Comparison of ENCODE assay signal across 1 cellular context in the genomic region with DNA sequence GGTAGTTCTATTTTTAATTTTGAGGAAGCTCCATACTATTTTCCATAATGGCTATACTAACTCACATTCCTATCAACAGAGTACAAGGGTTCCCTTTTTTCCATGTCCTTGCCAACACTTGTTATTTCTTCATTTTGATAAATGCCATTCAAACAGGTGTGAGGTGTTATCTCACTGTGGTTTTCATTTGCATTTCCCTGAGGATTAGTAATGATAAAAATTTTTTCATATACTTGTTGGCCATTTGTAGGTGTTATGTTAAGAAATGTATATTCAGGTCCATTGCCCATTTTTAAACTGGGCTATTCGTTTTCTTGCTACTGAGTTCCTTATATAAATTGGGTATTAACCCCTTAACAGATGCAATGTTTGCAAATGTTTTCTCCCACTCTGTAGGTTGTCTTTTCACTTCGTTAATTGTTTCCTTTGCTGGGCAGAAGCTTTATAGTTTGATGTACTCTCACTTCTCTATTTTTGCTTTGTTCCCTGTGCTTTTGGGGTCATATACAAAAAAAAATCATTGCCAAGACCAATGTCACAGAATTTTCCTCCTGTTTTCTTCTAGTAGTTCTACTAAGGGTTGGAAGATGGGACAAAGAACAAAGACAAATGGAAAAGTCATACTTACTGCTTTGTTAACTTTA.
TF ChIP-seq lines count a peak whose summit lies in the region.

No MANE protein-coding gene starts in this region.

TF ChIP-seq in GM12878, 131 proteins besides CTCF, POLR2A, EP300 and RAD21:
- no peak for TF ChIP-seq ZZZ3 (IDR thresholded peaks at IDR 0.05; ENCODE audit: control insufficient read depth, insufficient read length, low read depth)
- TF ChIP-seq RELA (IDR thresholded peaks at IDR 0.05; ENCODE audit: borderline replicate concordance, partially characterized antibody): no peak
- TF ChIP-seq FOXM1 (IDR thresholded peaks at IDR 0.05; ENCODE audit: low read depth, low read length): no peak
- TF ChIP-seq, protein P1, sequence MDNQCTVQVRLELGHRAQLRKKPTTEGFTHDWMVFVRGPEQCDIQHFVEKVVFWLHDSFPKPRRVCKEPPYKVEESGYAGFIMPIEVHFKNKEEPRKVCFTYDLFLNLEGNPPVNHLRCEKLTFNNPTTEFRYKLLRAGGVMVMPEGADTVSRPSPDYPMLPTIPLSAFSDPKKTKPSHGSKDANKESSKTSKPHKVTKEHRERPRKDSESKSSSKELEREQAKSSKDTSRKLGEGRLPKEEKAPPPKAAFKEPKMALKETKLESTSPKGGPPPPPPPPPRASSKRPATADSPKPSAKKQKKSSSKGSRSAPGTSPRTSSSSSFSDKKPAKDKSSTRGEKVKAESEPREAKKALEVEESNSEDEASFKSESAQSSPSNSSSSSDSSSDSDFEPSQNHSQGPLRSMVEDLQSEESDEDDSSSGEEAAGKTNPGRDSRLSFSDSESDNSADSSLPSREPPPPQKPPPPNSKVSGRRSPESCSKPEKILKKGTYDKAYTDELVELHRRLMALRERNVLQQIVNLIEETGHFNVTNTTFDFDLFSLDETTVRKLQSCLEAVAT (IDR thresholded peaks at IDR 0.05): 0 out of 2 replicates have a peak, but pooled peaks have one; percentile 13
- no peak for TF ChIP-seq SUPT20H (IDR thresholded peaks at IDR 0.05; ENCODE audit: borderline replicate concordance, control insufficient read depth, low read depth, low read length)
- no peak for TF ChIP-seq ZBED1 (IDR thresholded peaks at IDR 0.05; ENCODE audit: borderline replicate concordance)
- TF ChIP-seq, protein P2, sequence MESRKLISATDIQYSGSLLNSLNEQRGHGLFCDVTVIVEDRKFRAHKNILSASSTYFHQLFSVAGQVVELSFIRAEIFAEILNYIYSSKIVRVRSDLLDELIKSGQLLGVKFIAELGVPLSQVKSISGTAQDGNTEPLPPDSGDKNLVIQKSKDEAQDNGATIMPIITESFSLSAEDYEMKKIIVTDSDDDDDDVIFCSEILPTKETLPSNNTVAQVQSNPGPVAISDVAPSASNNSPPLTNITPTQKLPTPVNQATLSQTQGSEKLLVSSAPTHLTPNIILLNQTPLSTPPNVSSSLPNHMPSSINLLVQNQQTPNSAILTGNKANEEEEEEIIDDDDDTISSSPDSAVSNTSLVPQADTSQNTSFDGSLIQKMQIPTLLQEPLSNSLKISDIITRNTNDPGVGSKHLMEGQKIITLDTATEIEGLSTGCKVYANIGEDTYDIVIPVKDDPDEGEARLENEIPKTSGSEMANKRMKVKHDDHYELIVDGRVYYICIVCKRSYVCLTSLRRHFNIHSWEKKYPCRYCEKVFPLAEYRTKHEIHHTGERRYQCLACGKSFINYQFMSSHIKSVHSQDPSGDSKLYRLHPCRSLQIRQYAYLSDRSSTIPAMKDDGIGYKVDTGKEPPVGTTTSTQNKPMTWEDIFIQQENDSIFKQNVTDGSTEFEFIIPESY (IDR thresholded peaks at IDR 0.05): no peak
- TF ChIP-seq FOXK2 (IDR thresholded peaks at IDR 0.05): no peak
- no peak for TF ChIP-seq BHLHE40 (IDR thresholded peaks at IDR 0.05; ENCODE audit: borderline replicate concordance in 1 of 2, low read depth in 2 of 2, low read length in 1 of 2)
- 0 out of 2 replicates have a peak, but pooled peaks have one; percentile 25 for TF ChIP-seq NR2F1 (conservative IDR thresholded peaks at IDR 0.05)
- TF ChIP-seq MTA2 (IDR thresholded peaks at IDR 0.05; ENCODE audit: low read depth): peak; percentile 87
- TF ChIP-seq ZNF384 (IDR thresholded peaks at IDR 0.05; ENCODE audit: borderline replicate concordance, low read depth, low read length): peak; percentile 60; the same call in 1 of the 2 replicates
- TF ChIP-seq IKZF2 (IDR thresholded peaks at IDR 0.05): peak; percentile 71 to 76
- TF ChIP-seq MYB (IDR thresholded peaks at IDR 0.05; ENCODE audit: borderline replicate concordance, low read depth, low read length): no peak
- TF ChIP-seq EGR1 (IDR thresholded peaks at IDR 0.05; ENCODE audit: borderline replicate concordance in 1 of 2, low read depth in 2 of 2, low read length in 2 of 2): no peak
- TF ChIP-seq CREB1 (IDR thresholded peaks at IDR 0.05; ENCODE audit: low read depth): no peak
- TF ChIP-seq ZSCAN29 (IDR thresholded peaks at IDR 0.05): no peak
- TF ChIP-seq IRF4 (IDR thresholded peaks at IDR 0.05; ENCODE audit: low read depth, low read length): no peak
- peak; percentile 63; the same call in 1 of the 2 replicates for TF ChIP-seq IKZF1 (conservative IDR thresholded peaks at IDR 0.05)
- no peak for TF ChIP-seq TCF3 (IDR thresholded peaks at IDR 0.05; ENCODE audit: borderline replicate concordance, insufficient read depth, low read depth, low read length)
- TF ChIP-seq ZNF24 (IDR thresholded peaks at IDR 0.05): peak; percentile 60
- TF ChIP-seq, protein P3, sequence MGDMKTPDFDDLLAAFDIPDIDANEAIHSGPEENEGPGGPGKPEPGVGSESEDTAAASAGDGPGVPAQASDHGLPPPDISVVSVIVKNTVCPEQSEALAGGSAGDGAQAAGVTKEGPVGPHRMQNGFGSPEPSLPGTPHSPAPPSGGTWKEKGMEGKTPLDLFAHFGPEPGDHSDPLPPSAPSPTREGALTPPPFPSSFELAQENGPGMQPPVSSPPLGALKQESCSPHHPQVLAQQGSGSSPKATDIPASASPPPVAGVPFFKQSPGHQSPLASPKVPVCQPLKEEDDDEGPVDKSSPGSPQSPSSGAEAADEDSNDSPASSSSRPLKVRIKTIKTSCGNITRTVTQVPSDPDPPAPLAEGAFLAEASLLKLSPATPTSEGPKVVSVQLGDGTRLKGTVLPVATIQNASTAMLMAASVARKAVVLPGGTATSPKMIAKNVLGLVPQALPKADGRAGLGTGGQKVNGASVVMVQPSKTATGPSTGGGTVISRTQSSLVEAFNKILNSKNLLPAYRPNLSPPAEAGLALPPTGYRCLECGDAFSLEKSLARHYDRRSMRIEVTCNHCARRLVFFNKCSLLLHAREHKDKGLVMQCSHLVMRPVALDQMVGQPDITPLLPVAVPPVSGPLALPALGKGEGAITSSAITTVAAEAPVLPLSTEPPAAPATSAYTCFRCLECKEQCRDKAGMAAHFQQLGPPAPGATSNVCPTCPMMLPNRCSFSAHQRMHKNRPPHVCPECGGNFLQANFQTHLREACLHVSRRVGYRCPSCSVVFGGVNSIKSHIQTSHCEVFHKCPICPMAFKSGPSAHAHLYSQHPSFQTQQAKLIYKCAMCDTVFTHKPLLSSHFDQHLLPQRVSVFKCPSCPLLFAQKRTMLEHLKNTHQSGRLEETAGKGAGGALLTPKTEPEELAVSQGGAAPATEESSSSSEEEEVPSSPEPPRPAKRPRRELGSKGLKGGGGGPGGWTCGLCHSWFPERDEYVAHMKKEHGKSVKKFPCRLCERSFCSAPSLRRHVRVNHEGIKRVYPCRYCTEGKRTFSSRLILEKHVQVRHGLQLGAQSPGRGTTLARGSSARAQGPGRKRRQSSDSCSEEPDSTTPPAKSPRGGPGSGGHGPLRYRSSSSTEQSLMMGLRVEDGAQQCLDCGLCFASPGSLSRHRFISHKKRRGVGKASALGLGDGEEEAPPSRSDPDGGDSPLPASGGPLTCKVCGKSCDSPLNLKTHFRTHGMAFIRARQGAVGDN (IDR thresholded peaks at IDR 0.05): no peak
- no peak for TF ChIP-seq SMAD5 (IDR thresholded peaks at IDR 0.05; ENCODE audit: low read depth)
- peak; percentile 70; the same call in 1 of the 2 replicates for TF ChIP-seq DPF2 (IDR thresholded peaks at IDR 0.05)
- TF ChIP-seq, protein P4, sequence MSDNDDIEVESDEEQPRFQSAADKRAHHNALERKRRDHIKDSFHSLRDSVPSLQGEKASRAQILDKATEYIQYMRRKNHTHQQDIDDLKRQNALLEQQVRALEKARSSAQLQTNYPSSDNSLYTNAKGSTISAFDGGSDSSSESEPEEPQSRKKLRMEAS (IDR thresholded peaks at IDR 0.05; ENCODE audit: low read depth, low read length): no peak
- no peak for TF ChIP-seq ZNF274 (IDR thresholded peaks at IDR 0.05; ENCODE audit: insufficient read depth, insufficient read length)
- no peak for TF ChIP-seq ZNF217 (IDR thresholded peaks at IDR 0.05)
- TF ChIP-seq, protein P5, sequence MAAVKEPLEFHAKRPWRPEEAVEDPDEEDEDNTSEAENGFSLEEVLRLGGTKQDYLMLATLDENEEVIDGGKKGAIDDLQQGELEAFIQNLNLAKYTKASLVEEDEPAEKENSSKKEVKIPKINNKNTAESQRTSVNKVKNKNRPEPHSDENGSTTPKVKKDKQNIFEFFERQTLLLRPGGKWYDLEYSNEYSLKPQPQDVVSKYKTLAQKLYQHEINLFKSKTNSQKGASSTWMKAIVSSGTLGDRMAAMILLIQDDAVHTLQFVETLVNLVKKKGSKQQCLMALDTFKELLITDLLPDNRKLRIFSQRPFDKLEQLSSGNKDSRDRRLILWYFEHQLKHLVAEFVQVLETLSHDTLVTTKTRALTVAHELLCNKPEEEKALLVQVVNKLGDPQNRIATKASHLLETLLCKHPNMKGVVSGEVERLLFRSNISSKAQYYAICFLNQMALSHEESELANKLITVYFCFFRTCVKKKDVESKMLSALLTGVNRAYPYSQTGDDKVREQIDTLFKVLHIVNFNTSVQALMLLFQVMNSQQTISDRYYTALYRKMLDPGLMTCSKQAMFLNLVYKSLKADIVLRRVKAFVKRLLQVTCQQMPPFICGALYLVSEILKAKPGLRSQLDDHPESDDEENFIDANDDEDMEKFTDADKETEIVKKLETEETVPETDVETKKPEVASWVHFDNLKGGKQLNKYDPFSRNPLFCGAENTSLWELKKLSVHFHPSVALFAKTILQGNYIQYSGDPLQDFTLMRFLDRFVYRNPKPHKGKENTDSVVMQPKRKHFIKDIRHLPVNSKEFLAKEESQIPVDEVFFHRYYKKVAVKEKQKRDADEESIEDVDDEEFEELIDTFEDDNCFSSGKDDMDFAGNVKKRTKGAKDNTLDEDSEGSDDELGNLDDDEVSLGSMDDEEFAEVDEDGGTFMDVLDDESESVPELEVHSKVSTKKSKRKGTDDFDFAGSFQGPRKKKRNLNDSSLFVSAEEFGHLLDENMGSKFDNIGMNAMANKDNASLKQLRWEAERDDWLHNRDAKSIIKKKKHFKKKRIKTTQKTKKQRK (IDR thresholded peaks at IDR 0.05; ENCODE audit: low read depth, low read length): no peak
- TF ChIP-seq MEF2B (IDR thresholded peaks at IDR 0.05; ENCODE audit: partially characterized antibody, poor library complexity, severe bottlenecking): peak; percentile 86
- TF ChIP-seq RFX5 (IDR thresholded peaks at IDR 0.05; ENCODE audit: low read depth, low read length): no peak
- TF ChIP-seq MYC (IDR thresholded peaks at IDR 0.05; ENCODE audit: insufficient read depth, insufficient read length, insufficient replicate concordance, low read length, severe bottlenecking): no peak
- TF ChIP-seq, protein P6, sequence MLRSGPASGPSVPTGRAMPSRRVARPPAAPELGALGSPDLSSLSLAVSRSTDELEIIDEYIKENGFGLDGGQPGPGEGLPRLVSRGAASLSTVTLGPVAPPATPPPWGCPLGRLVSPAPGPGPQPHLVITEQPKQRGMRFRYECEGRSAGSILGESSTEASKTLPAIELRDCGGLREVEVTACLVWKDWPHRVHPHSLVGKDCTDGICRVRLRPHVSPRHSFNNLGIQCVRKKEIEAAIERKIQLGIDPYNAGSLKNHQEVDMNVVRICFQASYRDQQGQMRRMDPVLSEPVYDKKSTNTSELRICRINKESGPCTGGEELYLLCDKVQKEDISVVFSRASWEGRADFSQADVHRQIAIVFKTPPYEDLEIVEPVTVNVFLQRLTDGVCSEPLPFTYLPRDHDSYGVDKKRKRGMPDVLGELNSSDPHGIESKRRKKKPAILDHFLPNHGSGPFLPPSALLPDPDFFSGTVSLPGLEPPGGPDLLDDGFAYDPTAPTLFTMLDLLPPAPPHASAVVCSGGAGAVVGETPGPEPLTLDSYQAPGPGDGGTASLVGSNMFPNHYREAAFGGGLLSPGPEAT (IDR thresholded peaks at IDR 0.05; ENCODE audit: low read depth): peak; percentile 65; the same call in 1 of the 2 replicates
- TF ChIP-seq YBX1 (IDR thresholded peaks at IDR 0.05): no peak
- no peak for TF ChIP-seq ZNF622 (IDR thresholded peaks at IDR 0.05)
- no peak for TF ChIP-seq KAT2A (conservative IDR thresholded peaks at IDR 0.05; ENCODE audit: control insufficient read depth, low read depth, low read length)
- TF ChIP-seq NFXL1 (IDR thresholded peaks at IDR 0.05; ENCODE audit: borderline replicate concordance): no peak
- TF ChIP-seq, protein P7, sequence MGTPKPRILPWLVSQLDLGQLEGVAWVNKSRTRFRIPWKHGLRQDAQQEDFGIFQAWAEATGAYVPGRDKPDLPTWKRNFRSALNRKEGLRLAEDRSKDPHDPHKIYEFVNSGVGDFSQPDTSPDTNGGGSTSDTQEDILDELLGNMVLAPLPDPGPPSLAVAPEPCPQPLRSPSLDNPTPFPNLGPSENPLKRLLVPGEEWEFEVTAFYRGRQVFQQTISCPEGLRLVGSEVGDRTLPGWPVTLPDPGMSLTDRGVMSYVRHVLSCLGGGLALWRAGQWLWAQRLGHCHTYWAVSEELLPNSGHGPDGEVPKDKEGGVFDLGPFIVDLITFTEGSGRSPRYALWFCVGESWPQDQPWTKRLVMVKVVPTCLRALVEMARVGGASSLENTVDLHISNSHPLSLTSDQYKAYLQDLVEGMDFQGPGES (IDR thresholded peaks at IDR 0.05): no peak
- TF ChIP-seq BMI1 (IDR thresholded peaks at IDR 0.05; ENCODE audit: borderline replicate concordance): peak; percentile 27; the same call in 1 of the 2 replicates
- peak; percentile 28; the same call in 1 of the 2 replicates for TF ChIP-seq RUNX3 (IDR thresholded peaks at IDR 0.05; ENCODE audit: low read length)
- peak; percentile 37; the same call in 1 of the 2 replicates for TF ChIP-seq ATF7 (IDR thresholded peaks at IDR 0.05; ENCODE audit: low read depth)
- peak; percentile 83 for TF ChIP-seq SPI1 (IDR thresholded peaks at IDR 0.05; ENCODE audit: borderline replicate concordance, insufficient read depth, low read depth, low read length)
- no peak for TF ChIP-seq BCL11A (IDR thresholded peaks at IDR 0.05; ENCODE audit: low read depth, low read length)
- TF ChIP-seq, protein P8, sequence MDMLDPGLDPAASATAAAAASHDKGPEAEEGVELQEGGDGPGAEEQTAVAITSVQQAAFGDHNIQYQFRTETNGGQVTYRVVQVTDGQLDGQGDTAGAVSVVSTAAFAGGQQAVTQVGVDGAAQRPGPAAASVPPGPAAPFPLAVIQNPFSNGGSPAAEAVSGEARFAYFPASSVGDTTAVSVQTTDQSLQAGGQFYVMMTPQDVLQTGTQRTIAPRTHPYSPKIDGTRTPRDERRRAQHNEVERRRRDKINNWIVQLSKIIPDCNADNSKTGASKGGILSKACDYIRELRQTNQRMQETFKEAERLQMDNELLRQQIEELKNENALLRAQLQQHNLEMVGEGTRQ (IDR thresholded peaks at IDR 0.05; ENCODE audit: borderline replicate concordance, low read depth, low read length): no peak
- no peak for TF ChIP-seq HDAC6 (IDR thresholded peaks at IDR 0.05; ENCODE audit: unreplicated experiment)
- no peak for TF ChIP-seq STAT1 (conservative IDR thresholded peaks at IDR 0.05)
- no peak for TF ChIP-seq NR2C1 (IDR thresholded peaks at IDR 0.05)
- no peak for TF ChIP-seq GATAD2B (conservative IDR thresholded peaks at IDR 0.05; ENCODE audit: low read depth)
